In genomic region chr17:30831257-30831656, GRCh38 we compare ENCODE assay signal across 8 cellular contexts. TPM values are rescaled to one million over a fixed set of nuclear protein-coding genes. Genes with fewer than 3 reads are reported as not detected.
DNase-seq lines count a peak whose midpoint lies in the region; ATAC-seq and TF ChIP-seq lines count a peak whose summit lies in the region.

No MANE protein-coding gene starts in this region.

- peak; percentile 6 for DNase-seq in AG08395 (ENCODE audit: low spot score)
- DNase-seq in GM23248: peak; percentile 46
- peak in 1 of 2 donors; percentile 22 for DNase-seq in foreskin keratinocyte
- no peak for DNase-seq in progenitor cell of endocrine pancreas (ENCODE audit: low spot score, unreplicated experiment)
- no peak for DNase-seq in kidney glomerular epithelial cell (lab: John Stamatoyannopoulos, UW)

- peak overlapping the region; percentile 94 for H3K4me3 ChIP-seq in GM23248

- no peaks in the 10 kb centered on the region for H3K27me3 Mint-ChIP-seq in progenitor cell of endocrine pancreas

- H3K4me1 ChIP-seq in GM23248 (ENCODE audit: insufficient read depth) (peaks cover 3% of the 10 kb centered on the region; the same call in 1 of the 2 replicates), foreskin keratinocyte (peaks cover 2% of the 10 kb centered on the region)

- no peaks in the 10 kb centered on the region for H3K9me3 ChIP-seq in GM23248 (ENCODE audit: low read depth)

- ATAC-seq in foreskin keratinocyte (peak; percentile 6), GM19463 (IDR thresholded peaks at IDR 0.05; ENCODE audit: unreplicated experiment) (no peak), GM21367 (IDR thresholded peaks at IDR 0.05; ENCODE audit: unreplicated experiment) (no peak)

- no peaks in the 10 kb centered on the region for H3F3A ChIP-seq in GM23248 (ENCODE audit: insufficient read depth)

- peaks cover 30% of the 10 kb centered on the region for H3K79me2 ChIP-seq in GM23248 (ENCODE audit: insufficient read depth)

- peak overlapping the region; percentile 14 for H3K27ac ChIP-seq in GM23248
- peak overlapping the region; percentile 80 for H3K27ac ChIP-seq in VCaP
- H3K27ac ChIP-seq in foreskin keratinocyte: peak overlapping the region; percentile 86

- peak overlapping the region; percentile 91 for H3K9ac ChIP-seq in GM23248

- H3K9me3 Mint-ChIP-seq in progenitor cell of endocrine pancreas (ENCODE audit: low read depth): no peaks in the 10 kb centered on the region

- H4K20me1 ChIP-seq in GM23248 (ENCODE audit: insufficient read depth): no peaks in the 10 kb centered on the region

- H3K4me2 ChIP-seq in GM23248 (ENCODE audit: unreplicated experiment): peak overlapping the region; percentile 88

- peak overlapping the region; percentile 98 for H3K27ac Mint-ChIP-seq in progenitor cell of endocrine pancreas

- peaks cover 14% of the 10 kb centered on the region for H3K4me1 Mint-ChIP-seq in progenitor cell of endocrine pancreas (ENCODE audit: low read depth)

- WGBS in GM23248 (ENCODE audit: low coverage in 1 of 2, low lambda C conversion rate in 2 of 2, missing lambda C conversion rate in 2 of 2), 2 experiments: 18 to 20% methylated on average over 13 of the region's 13 CpGs

- peak overlapping the region; percentile 97 for H2AFZ ChIP-seq in GM23248

- TF ChIP-seq CTCF in VCaP (conservative IDR thresholded peaks at IDR 0.05) (no peak), foreskin keratinocyte (conservative IDR thresholded peaks at IDR 0.05) (no peak), progenitor cell of endocrine pancreas (IDR thresholded peaks at IDR 0.05; ENCODE audit: unreplicated experiment) (no peak)

- H3K27me3 ChIP-seq in GM23248 (replicated peaks; ENCODE audit: insufficient read depth): no peaks in the 10 kb centered on the region
- no peaks in the 10 kb centered on the region for H3K27me3 ChIP-seq in foreskin keratinocyte

- in situ Hi-C loops in GM23248 (cut with MboI): no loop called here

- no peaks in the 10 kb centered on the region for H3K9me2 ChIP-seq in GM23248 (ENCODE audit: insufficient read depth)

- H3K36me3 Mint-ChIP-seq in progenitor cell of endocrine pancreas (ENCODE audit: insufficient read depth): peaks cover 7% of the 10 kb centered on the region

- no peaks in the 10 kb centered on the region for H3K36me3 ChIP-seq in GM23248 (ENCODE audit: low read depth)

- H3K4me3 Mint-ChIP-seq in progenitor cell of endocrine pancreas (ENCODE audit: low read depth): peak overlapping the region; percentile 95

RNA-seq across cellular contexts. Expression of gene ATAD5, which starts 0.5 kb away (rescaled TPM):
- 0.89 and 1.1 TPM in 2 replicates for total RNA-seq in GM23248 (2014; rRNA removed; shearing (Covaris generic))
- polyA plus RNA-seq in GM23248 (2016; fragmentation: Nextera tagmentation; extraction: Ambion mirVana) (1.4 and 1.8 TPM in 2 replicates), foreskin keratinocyte (0.92 and 1.2 TPM in 2 replicates)
- total RNA-seq in foreskin keratinocyte (8.3 and 9.2 TPM in 2 replicates), progenitor cell of endocrine pancreas (13.4 and 14.0 TPM in 2 replicates)

RNA-seq across cellular contexts. Expression of gene CRLF3, which starts 6.8 kb away (rescaled TPM):
- total RNA-seq in GM23248 (2014; rRNA removed; shearing (Covaris generic)): 14.4 and 18.6 TPM in 2 replicates
- polyA plus RNA-seq in GM23248 (2016; fragmentation: Nextera tagmentation; extraction: Ambion mirVana) (13.2 and 13.6 TPM in 2 replicates), foreskin keratinocyte (5.3 and 7.0 TPM in 2 replicates)
- total RNA-seq in foreskin keratinocyte (13.5 and 15.7 TPM in 2 replicates), progenitor cell of endocrine pancreas (11.3 and 13.5 TPM in 2 replicates)

Comparison
In these comparisons a context has a peak if more than half of its experiments do, and no peak if none do; other contexts are left out.
1. DNase-seq: peak in AG08395 (single experiment) and GM23248 (single experiment); none in progenitor cell of endocrine pancreas (single experiment) and kidney glomerular epithelial cell (single experiment).
2. H3K27ac ChIP-seq: peak in every context shown above with its lines; median percentile 86 in foreskin keratinocyte; 80 in VCaP; 14 in GM23248.